ENCODE assay signal across 20 cellular contexts in genomic region chr9:89929315-89929714, GRCh38.
A peak's percentile ranks its signal among the peaks of the same experiment; 100 is the strongest.
DNase-seq lines count a peak whose midpoint lies in the region; ATAC-seq and TF ChIP-seq lines count a peak whose summit lies in the region.
"Had no signal": no experiment of that assay in that cellular context is flagged by ENCODE, and none has a peak within 500 bp of the region (broad histone marks: within the 10 kb centered on the region; RNA-seq: fewer than 3 reads in every experiment).

No MANE protein-coding gene starts in this region.

- no peaks in the 10 kb centered on the region for H3K27me3 ChIP-seq in BLaER1 treated with 17β-estradiol and CSF1 and Interleukin-3, amounts not matched to agents 10 nM and 100 nM
- H3K27me3 ChIP-seq in SJCRH30 = no peaks in the 10 kb centered on the region
- H3K27me3 ChIP-seq in trophoblast cell (ENCODE audit: insufficient read depth, low read length) = no peaks in the 10 kb centered on the region
- H3K27me3 ChIP-seq in upper lobe of right lung = no peaks in the 10 kb centered on the region

- H3K9ac ChIP-seq in BLaER1 treated with 17β-estradiol and CSF1 and Interleukin-3, amounts not matched to agents 10 nM and 100 nM = peak overlapping the region in 9 of 11 experiments; percentile 26 to 78 (median 63); a peak in 15 of 22 replicates
- H3K9ac ChIP-seq in trophoblast cell (ENCODE audit: low read length) = no peak overlapping the region

- no peak for ATAC-seq in upper lobe of right lung
- ATAC-seq: A549, Panc1 had no signal

- H2BK5ac ChIP-seq in trophoblast cell (ENCODE audit: low read depth, low read length, poor library complexity) = peak overlapping the region; percentile 24

- no peak overlapping the region for H4K12ac ChIP-seq in trophoblast cell (ENCODE audit: low read depth, low read length)

- peak overlapping the region; percentile 63 to 92 (median 83) for H3K4me2 ChIP-seq in BLaER1 treated with 17β-estradiol and CSF1 and Interleukin-3, amounts not matched to agents 10 nM and 100 nM
- no peak overlapping the region for H3K4me2 ChIP-seq in trophoblast cell (ENCODE audit: low read length)
- H3K4me2 ChIP-seq: A549 had no signal

- peaks cover 18% of the 10 kb centered on the region for H3K79me1 ChIP-seq in trophoblast cell (ENCODE audit: low read length)

- no peak overlapping the region for H2BK12ac ChIP-seq in trophoblast cell (ENCODE audit: low read length)

- no peak overlapping the region for H4K8ac ChIP-seq in trophoblast cell (ENCODE audit: low read depth, low read length)

- TF ChIP-seq CTCF in upper lobe of right lung (IDR thresholded peaks at IDR 0.05) = no peak

- H2AK5ac ChIP-seq in trophoblast cell (ENCODE audit: low read length) = no peak overlapping the region

- no peak overlapping the region for H3K4ac ChIP-seq in trophoblast cell (ENCODE audit: low read depth, low read length)

- no peaks in the 10 kb centered on the region for H4K20me1 ChIP-seq in BLaER1 treated with 17β-estradiol and CSF1 and Interleukin-3, amounts not matched to agents 10 nM and 100 nM

- peak overlapping the region; percentile 65 for H2BK120ac ChIP-seq in trophoblast cell (ENCODE audit: insufficient read depth, low read length, poor library complexity)

- intact Hi-C loops in upper lobe of right lung (cut with DNase I) = no loop called here

- H2AFZ ChIP-seq in trophoblast cell (ENCODE audit: insufficient read depth, low read length, poor library complexity) = no peak overlapping the region

- peak overlapping the region; percentile 9 for H4K91ac ChIP-seq in trophoblast cell (ENCODE audit: low read depth, low read length)

- DNase-seq in SJCRH30 (no peak), islet precursor cell (peak; percentile 63), trophoblast cell (peak in 1 of 2 donors; percentile 16), globus pallidus (ENCODE audit: low spot score) (no peak), SKM-1 treated with dmso at 0.1 percent for 144 hours (lab: John Stamatoyannopoulos, UW; ENCODE audit: unreplicated experiment) (no peak), GM19238 (ENCODE audit: insufficient read length, low spot score) (no peak), upper lobe of right lung (no peak)
- DNase-seq: CD8-positive, alpha-beta memory T cell; DMS 273 treated with DMSO at 0.1 percent for 48 hours; DMS79; EL; Karpas-422; NCI-H187 treated with DMSO at 0.1 percent for 48 hours; NCI-H2107; NCI-H446 had no signal

- H3K23ac ChIP-seq in trophoblast cell (ENCODE audit: low read length) = no peak overlapping the region

- peaks cover 36 to 70% (median 62%) of the 10 kb centered on the region in 10 experiments for H3K4me1 ChIP-seq in BLaER1 treated with 17β-estradiol and CSF1 and Interleukin-3, amounts not matched to agents 10 nM and 100 nM
- peaks cover 26% of the 10 kb centered on the region for H3K4me1 ChIP-seq in SJCRH30
- peaks cover 13 to 22% of the 10 kb centered on the region in 2 experiments for H3K4me1 ChIP-seq in trophoblast cell (ENCODE audit: control insufficient read depth in 1 of 2, insufficient read depth in 2 of 2, low read length in 2 of 2)
- H3K4me1 ChIP-seq in upper lobe of right lung = peaks cover 21% of the 10 kb centered on the region
- H3K4me1 ChIP-seq: A549 had no signal

- H3K18ac ChIP-seq in trophoblast cell (ENCODE audit: low read length) = no peak overlapping the region

- peak overlapping the region in 9 of 11 experiments; percentile 57 to 89 (median 79); a peak in 18 of 22 replicates for H3K27ac ChIP-seq in BLaER1 treated with 17β-estradiol and CSF1 and Interleukin-3, amounts not matched to agents 10 nM and 100 nM
- peak overlapping the region; percentile 49; the same call in 1 of the 2 replicates for H3K27ac ChIP-seq in SJCRH30
- H3K27ac ChIP-seq in trophoblast cell (ENCODE audit: low read depth, low read length) = no peak overlapping the region
- H3K27ac ChIP-seq in upper lobe of right lung = no peak overlapping the region
- H3K27ac ChIP-seq: A549, RWPE1, SK-N-MC had no signal

- no peak overlapping the region for H3K14ac ChIP-seq in trophoblast cell (ENCODE audit: low read length)

- H3K9me3 ChIP-seq in BLaER1 treated with 17β-estradiol and CSF1 and Interleukin-3, amounts not matched to agents 10 nM and 100 nM (replicated peaks in 1 of 11) = no peaks in the 10 kb centered on the region
- H3K9me3 ChIP-seq in SJCRH30 (replicated peaks) (no peaks in the 10 kb centered on the region), trophoblast cell (ENCODE audit: insufficient read depth, low read depth, low read length) (no peaks in the 10 kb centered on the region), upper lobe of right lung (no peaks in the 10 kb centered on the region)
- H3K9me3 ChIP-seq: A549 had no signal

- H3K79me2 ChIP-seq in trophoblast cell (ENCODE audit: control insufficient read depth, insufficient read depth, low read length, poor library complexity) = no peaks in the 10 kb centered on the region

- no CpG with 5 or more reads among the region's 3 CpGs for WGBS in trophoblast cell (ENCODE audit: extremely low coverage, insufficient coverage, insufficient read length)

- H3K4me3 ChIP-seq in BLaER1 treated with 17β-estradiol and CSF1 and Interleukin-3, amounts not matched to agents 10 nM and 100 nM = peak overlapping the region in 2 of 10 experiments; percentile 0 to 15; a peak in 2 of 20 replicates
- H3K4me3 ChIP-seq in SJCRH30 = no peak overlapping the region
- no peak overlapping the region for H3K4me3 ChIP-seq in trophoblast cell (ENCODE audit: low read depth, low read length)
- no peak overlapping the region for H3K4me3 ChIP-seq in upper lobe of right lung
- H3K4me3 ChIP-seq: A549, SK-N-MC had no signal

- no peaks in the 10 kb centered on the region for H3K36me3 ChIP-seq in BLaER1 treated with 17β-estradiol and CSF1 and Interleukin-3, amounts not matched to agents 10 nM and 100 nM
- H3K36me3 ChIP-seq in SJCRH30 = no peaks in the 10 kb centered on the region
- H3K36me3 ChIP-seq in trophoblast cell (ENCODE audit: control insufficient read depth in 1 of 2, insufficient read depth in 2 of 2, low read length in 2 of 2) = no peaks in the 10 kb centered on the region
- no peaks in the 10 kb centered on the region for H3K36me3 ChIP-seq in upper lobe of right lung

Comparison
In these comparisons a context has a peak if more than half of its experiments do, and no peak if none do; other contexts are left out.
1. H3K27ac ChIP-seq: peak in BLaER1 treated with 17β-estradiol and CSF1 and Interleukin-3, amounts not matched to agents 10 nM and 100 nM (9 of 11) and SJCRH30 (single experiment); none in trophoblast cell (single experiment) and upper lobe of right lung (single experiment).